1 cellular context compared by ENCODE assay signal in the genomic region with DNA sequence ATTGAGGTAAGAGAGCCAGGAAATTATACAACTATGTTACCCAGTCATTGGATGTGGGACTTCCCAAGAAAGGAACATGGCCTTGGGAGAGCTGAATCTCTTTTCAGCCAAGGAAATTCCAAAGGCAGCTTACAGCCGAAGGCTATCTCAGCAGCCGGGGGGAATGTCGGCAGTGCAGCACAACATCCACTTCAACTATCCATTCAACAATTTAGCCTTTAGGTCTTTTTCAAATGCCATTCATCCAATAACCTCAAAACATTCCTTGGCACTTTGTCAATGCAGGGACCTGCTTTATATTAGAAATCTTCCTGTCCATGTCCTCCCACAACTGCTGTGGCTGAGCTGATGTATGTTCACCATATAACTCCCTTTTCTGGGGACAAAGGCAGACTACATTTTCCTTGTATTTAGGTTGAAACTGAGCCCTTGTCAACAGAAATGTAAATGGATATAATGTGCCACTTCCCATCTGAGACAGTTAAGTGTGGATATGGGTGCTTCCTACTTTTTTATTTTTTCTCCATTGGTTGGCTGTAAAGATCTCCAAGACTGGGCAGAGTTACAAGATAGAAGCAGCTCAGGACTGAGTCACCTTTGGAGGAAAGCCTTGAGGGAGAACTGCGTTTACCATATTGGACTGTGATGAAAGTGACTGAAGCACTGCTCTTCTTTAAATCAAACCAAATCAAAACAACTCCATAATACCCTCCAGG.
TF ChIP-seq lines count a peak whose summit lies in the region.

No MANE protein-coding gene starts in this region.

TF ChIP-seq in IMR-90, 13 proteins besides CTCF, POLR2A, EP300 and RAD21 (continued from another document):
- TF ChIP-seq NFE2L2 (IDR thresholded peaks at IDR 0.05; ENCODE audit: low read depth, low read length) (no peak), BHLHE40 (IDR thresholded peaks at IDR 0.05; ENCODE audit: low read depth, low read length) (no peak), RCOR1 (IDR thresholded peaks at IDR 0.05; ENCODE audit: insufficient replicate concordance, low read length) (no peak), CHD1 (IDR thresholded peaks at IDR 0.05; ENCODE audit: low read depth, low read length) (no peak), SMC3 (IDR thresholded peaks at IDR 0.05; ENCODE audit: low read depth, low read length) (no peak), MXI1 (IDR thresholded peaks at IDR 0.05; ENCODE audit: borderline replicate concordance, low read depth, low read length) (no peak), FOS (IDR thresholded peaks at IDR 0.05; ENCODE audit: low read depth, low read length) (no peak), MAZ (IDR thresholded peaks at IDR 0.05; ENCODE audit: borderline replicate concordance, low read depth, low read length) (no peak), CEBPB (IDR thresholded peaks at IDR 0.05; ENCODE audit: low read depth, low read length) (no peak)
- TF ChIP-seq, protein P1, sequence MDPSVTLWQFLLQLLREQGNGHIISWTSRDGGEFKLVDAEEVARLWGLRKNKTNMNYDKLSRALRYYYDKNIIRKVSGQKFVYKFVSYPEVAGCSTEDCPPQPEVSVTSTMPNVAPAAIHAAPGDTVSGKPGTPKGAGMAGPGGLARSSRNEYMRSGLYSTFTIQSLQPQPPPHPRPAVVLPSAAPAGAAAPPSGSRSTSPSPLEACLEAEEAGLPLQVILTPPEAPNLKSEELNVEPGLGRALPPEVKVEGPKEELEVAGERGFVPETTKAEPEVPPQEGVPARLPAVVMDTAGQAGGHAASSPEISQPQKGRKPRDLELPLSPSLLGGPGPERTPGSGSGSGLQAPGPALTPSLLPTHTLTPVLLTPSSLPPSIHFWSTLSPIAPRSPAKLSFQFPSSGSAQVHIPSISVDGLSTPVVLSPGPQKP (IDR thresholded peaks at IDR 0.05; ENCODE audit: borderline replicate concordance, low read depth, low read length) = no peak
